8 cellular contexts compared by ENCODE assay signal in the genomic region with DNA sequence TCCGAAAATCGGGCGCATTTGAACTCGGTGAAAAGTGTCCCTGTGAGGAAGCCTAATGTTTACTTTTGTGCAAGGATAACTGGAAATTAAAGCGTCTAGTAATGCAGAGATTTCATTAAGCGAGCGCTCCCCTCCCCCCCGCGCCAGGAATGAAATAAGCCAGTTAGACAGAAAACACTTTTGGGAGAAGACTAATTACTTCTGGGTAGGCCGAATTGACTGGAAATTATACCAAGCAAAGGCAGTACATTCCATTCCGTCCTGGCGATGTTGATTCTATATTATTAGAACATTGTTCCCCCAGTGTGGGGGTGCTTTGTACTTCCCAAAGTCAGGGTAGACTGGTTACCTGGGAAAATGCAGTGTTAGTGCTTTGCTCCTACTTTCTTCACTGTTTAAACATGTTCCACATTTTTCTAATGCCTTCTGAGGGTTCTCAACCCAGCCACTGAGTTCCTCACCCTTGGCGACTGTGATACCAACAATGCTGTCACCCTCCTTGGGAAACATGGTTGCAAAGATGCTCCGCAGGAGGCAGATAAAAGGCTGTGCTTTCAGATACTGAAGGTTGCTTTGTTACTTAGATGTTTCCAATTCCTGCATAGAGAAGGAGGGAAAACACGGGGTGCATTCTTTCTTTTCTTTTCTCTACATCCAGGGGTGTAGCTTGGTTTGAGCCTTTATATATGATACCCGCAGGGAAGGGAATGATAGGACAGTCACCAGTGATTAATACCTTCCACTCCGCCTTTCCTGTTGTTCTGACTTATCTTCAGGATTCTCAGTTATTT. TPM values are rescaled to one million over a fixed set of nuclear protein-coding genes. Genes with fewer than 3 reads are reported as not detected.
A peak's percentile ranks its signal among the peaks of the same experiment; 100 is the strongest.
DNase-seq lines count a peak whose midpoint lies in the region; ATAC-seq and TF ChIP-seq lines count a peak whose summit lies in the region.

No MANE protein-coding gene starts in this region.

- no peaks in the 10 kb centered on the region for H3K9me3 Mint-ChIP-seq in activated CD4-positive, alpha-beta memory T cell treated with anti-CD3 and anti-CD28 coated beads for 36 hours

- H3K36me3 ChIP-seq in psoas muscle (ENCODE audit: insufficient read depth in 1 of 2, low read depth in 1 of 2): no peaks in the 10 kb centered on the region

- ATAC-seq in left cardiac atrium (peak; percentile 23 to 27), psoas muscle (peak in 2 of 4 donors; percentile 28 to 37), GM21619 (IDR thresholded peaks at IDR 0.05; ENCODE audit: unreplicated experiment) (no peak), GM21390 (IDR thresholded peaks at IDR 0.05; ENCODE audit: unreplicated experiment) (no peak), left lobe of liver (no peak)

- H3K27me3 Mint-ChIP-seq in activated CD4-positive, alpha-beta memory T cell treated with anti-CD3 and anti-CD28 coated beads for 36 hours: peaks cover 34% of the 10 kb centered on the region

- WGBS in psoas muscle, 3 donors: 18 to 21% (median 19%) methylated on average over 17 of the region's 17 CpGs

- H3K27me3 ChIP-seq in psoas muscle (ENCODE audit: insufficient read depth in 3 of 3, low read length in 2 of 3): peaks cover 2 to 36% (median 5%) of the 10 kb centered on the region in 3 donors

- no peaks in the 10 kb centered on the region for H3K4me1 ChIP-seq in psoas muscle

- POLR2A ChIA-PET in activated CD4-positive, alpha-beta memory T cell treated with anti-CD3 and anti-CD28 coated beads for 36 hours (lab: Charles Lee): no interaction called here

- TF ChIP-seq CTCF in psoas muscle (IDR thresholded peaks at IDR 0.05): no peak

- H3K9me3 ChIP-seq in psoas muscle: no peaks in the 10 kb centered on the region

- no peak overlapping the region for H3K27ac Mint-ChIP-seq in activated CD4-positive, alpha-beta memory T cell treated with anti-CD3 and anti-CD28 coated beads for 36 hours

- peak overlapping the region; percentile 39 for H3K27ac ChIP-seq in psoas muscle

- intact Hi-C loops in activated CD4-positive, alpha-beta memory T cell treated with anti-CD3 and anti-CD28 coated beads for 36 hours (cut with micrococcal nuclease): loop anchor here (2.0 kb wide), 1 partner anchor 595 kb away; no protein-coding TSS in a partner anchor
- intact Hi-C loops in left cardiac atrium (cut with DNase I) (loop anchor here (10.0 kb wide), 2 partner anchors 147 to 407 kb away; no protein-coding TSS in a partner anchor), psoas muscle (cut with DNase I) (loop anchor here in 1 of 2 donors (5.0 to 10.0 kb wide), 3 partner anchors 214 to 857 kb away; no protein-coding TSS in a partner anchor)

- CTCF ChIA-PET in activated CD4-positive, alpha-beta memory T cell treated with anti-CD3 and anti-CD28 coated beads for 36 hours (lab: Charles Lee): no interaction called here

- H3K36me3 Mint-ChIP-seq in activated CD4-positive, alpha-beta memory T cell treated with anti-CD3 and anti-CD28 coated beads for 36 hours: no peaks in the 10 kb centered on the region

- peak; percentile 26 for DNase-seq in GM03348 (ENCODE audit: low spot score)
- no peak for DNase-seq in activated CD4-positive, alpha-beta memory T cell treated with anti-CD3 and anti-CD28 coated beads for 36 hours
- DNase-seq in left cardiac atrium: peak; percentile 34
- DNase-seq in psoas muscle: no peak
- DNase-seq in NOMO-1 treated with dmso at 0.1 percent for 144 hours (lab: John Stamatoyannopoulos, UW; ENCODE audit: unreplicated experiment): no peak
- no peak for DNase-seq in left lobe of liver (ENCODE audit: low spot score)

- peak overlapping the region; percentile 69 for H3K4me3 ChIP-seq in psoas muscle

- peak overlapping the region; percentile 62 for H3K4me3 Mint-ChIP-seq in activated CD4-positive, alpha-beta memory T cell treated with anti-CD3 and anti-CD28 coated beads for 36 hours

- peaks cover 17% of the 10 kb centered on the region for H3K4me1 Mint-ChIP-seq in activated CD4-positive, alpha-beta memory T cell treated with anti-CD3 and anti-CD28 coated beads for 36 hours (ENCODE audit: low read depth)

RNA-seq across cellular contexts. Expression of gene GJA1, which starts 2.6 kb away (rescaled TPM):
- not detected for total RNA-seq in activated CD4-positive, alpha-beta memory T cell treated with anti-CD3 and anti-CD28 coated beads for 36 hours
- 100 to 1,000 TPM; 160 to 218 TPM for total RNA-seq in left cardiac atrium
- 10 to 100 TPM in 3 of 4 donors, 1 to 10 TPM in 1; 9.8 to 20.2 (median 11.6) TPM for total RNA-seq in psoas muscle
- 1 to 10 TPM; 5.8 to 7.5 (median 6.0) TPM for polyA plus RNA-seq in psoas muscle
- 2.1 TPM for total RNA-seq in left lobe of liver

Comparison
In these comparisons a context has a peak if more than half of its experiments do, and no peak if none do; other contexts are left out.
1. DNase-seq: peak in GM03348 (single experiment) and left cardiac atrium (single experiment); none in activated CD4-positive, alpha-beta memory T cell treated with anti-CD3 and anti-CD28 coated beads for 36 hours (single experiment), psoas muscle (0 of 2), NOMO-1 treated with dmso at 0.1 percent for 144 hours (single experiment) and left lobe of liver (single experiment).
2. ATAC-seq: peak in left cardiac atrium (2 of 2); none in GM21619 (single experiment), GM21390 (single experiment) and left lobe of liver (single experiment).
3. RNA of gene GJA1, which starts 2.6 kb away (total RNA-seq): 160 to 218 TPM in left cardiac atrium; 9.8 to 20.2 TPM in psoas muscle, 2.1 TPM in left lobe of liver (single experiment) and not detected in activated CD4-positive, alpha-beta memory T cell treated with anti-CD3 and anti-CD28 coated beads for 36 hours; every median in the first group is over 4 times any median in the second.